1 cellular context compared by ENCODE assay signal in genomic region chr19:18417250-18418033, GRCh38.
TF ChIP-seq lines count a peak whose summit lies in the region.

No MANE protein-coding gene starts in this region.

TF ChIP-seq in K562, 482 proteins besides CTCF, POLR2A, EP300 and RAD21 (continues in another document):
- peak; percentile 32; the same call in 1 of the 2 replicates for TF ChIP-seq FOSL1 (tag; conservative IDR thresholded peaks at IDR 0.05)
- TF ChIP-seq CHAMP1 (IDR thresholded peaks at IDR 0.05) = no peak
- no peak for TF ChIP-seq SAFB (IDR thresholded peaks at IDR 0.05; ENCODE audit: borderline replicate concordance, low read depth, low read length)
- TF ChIP-seq ZBTB12 (CRISPR knock-in tag; IDR thresholded peaks at IDR 0.05) = 0 out of 2 replicates have a peak, but pooled peaks have one; percentile 52
- peak; percentile 68 for TF ChIP-seq HMGN3 (IDR thresholded peaks at IDR 0.05; ENCODE audit: borderline replicate concordance, extremely low read depth, insufficient read length, low read depth, low read length)
- peak in 1 of 2 experiments; percentile 33; a peak in 1 of 4 replicates for TF ChIP-seq TRIM24 (IDR thresholded peaks at IDR 0.05)
- TF ChIP-seq JUN (IDR thresholded peaks at IDR 0.05; ENCODE audit: borderline replicate concordance, low read depth, low read length) = no peak
- TF ChIP-seq JUN (CRISPR knock-in tag; IDR thresholded peaks at IDR 0.05; ENCODE audit: borderline replicate concordance) = 0 out of 2 replicates have a peak, but pooled peaks have one; percentile 46
- no peak for TF ChIP-seq RBM17 (IDR thresholded peaks at IDR 0.05; ENCODE audit: borderline replicate concordance, low read depth, low read length)
- TF ChIP-seq RREB1 (CRISPR knock-in tag; IDR thresholded peaks at IDR 0.05) = peak; percentile 67; the same call in 1 of the 2 replicates
- TF ChIP-seq MYNN (IDR thresholded peaks at IDR 0.05) = no peak
- TF ChIP-seq MYNN (CRISPR knock-in tag; IDR thresholded peaks at IDR 0.05) = no peak
- TF ChIP-seq XRCC4 (IDR thresholded peaks at IDR 0.05; ENCODE audit: extremely low read depth, insufficient read depth, insufficient read length) = no peak
- peak; percentile 46 for TF ChIP-seq RBM25 (IDR thresholded peaks at IDR 0.05; ENCODE audit: low read depth, low read length, severe bottlenecking)
- no peak for TF ChIP-seq GTF3C2 (IDR thresholded peaks at IDR 0.05; ENCODE audit: borderline replicate concordance, extremely low read depth, insufficient read length)
- 0 out of 2 replicates have a peak, but pooled peaks have one; percentile 65 for TF ChIP-seq GTF2E2 (tag; IDR thresholded peaks at IDR 0.05)
- 0 out of 2 replicates have a peak, but pooled peaks have one; percentile 30 for TF ChIP-seq ATF4 (CRISPR knock-in tag; IDR thresholded peaks at IDR 0.05)
- TF ChIP-seq CHD4 (IDR thresholded peaks at IDR 0.05; ENCODE audit: insufficient read depth, insufficient replicate concordance, low read depth, low read length, poor library complexity, severe bottlenecking) = peak; percentile 17
- peak; percentile 84 for TF ChIP-seq CCNT2 (IDR thresholded peaks at IDR 0.05; ENCODE audit: borderline replicate concordance, extremely low read depth, insufficient read length, low read depth, low read length)
- peak; percentile 11 to 16; a peak in 1 of 4 replicates for TF ChIP-seq FOXA3 (CRISPR knock-in tag; conservative IDR thresholded peaks at IDR 0.05 in 1 of 2, IDR thresholded peaks at IDR 0.05 in 1 of 2)
- TF ChIP-seq ZBTB11 (CRISPR knock-in tag; IDR thresholded peaks at IDR 0.05) = peak; percentile 57 to 97 (median 83); a peak in 5 of 6 replicates
- no peak for TF ChIP-seq ZNF77 (CRISPR knock-in tag; IDR thresholded peaks at IDR 0.05)
- peak; percentile 86 for TF ChIP-seq POLR2G (IDR thresholded peaks at IDR 0.05; ENCODE audit: low read depth, low read length)
- TF ChIP-seq HNRNPH1 (optimal IDR thresholded peaks at IDR 0.05; ENCODE audit: low read depth, low read length) = no peak
- no peak for TF ChIP-seq ZFPM2 (CRISPR knock-in tag; IDR thresholded peaks at IDR 0.05)
- TF ChIP-seq NCOA2 (IDR thresholded peaks at IDR 0.05; ENCODE audit: partially characterized antibody in 2 of 2) = no peak
- no peak; the same call in 1 of the 2 replicates for TF ChIP-seq USF1 (CRISPR knock-in tag; IDR thresholded peaks at IDR 0.05)
- TF ChIP-seq ZNF76 (CRISPR knock-in tag; IDR thresholded peaks at IDR 0.05; ENCODE audit: borderline replicate concordance) = 0 out of 2 replicates have a peak, but pooled peaks have one; percentile 68
- TF ChIP-seq ZKSCAN1 (IDR thresholded peaks at IDR 0.05; ENCODE audit: low read depth, low read length) = peak; percentile 94
- TF ChIP-seq HEY1 (CRISPR knock-in tag; IDR thresholded peaks at IDR 0.05; ENCODE audit: borderline replicate concordance) = no peak
- TF ChIP-seq REST (CRISPR knock-in tag; IDR thresholded peaks at IDR 0.05; ENCODE audit: low read depth) = 0 out of 2 replicates have a peak, but pooled peaks have one; percentile 45
- TF ChIP-seq SRSF3 (IDR thresholded peaks at IDR 0.05; ENCODE audit: insufficient read depth, low read length) = peak; percentile 87; the same call in 1 of the 2 replicates
- peak; percentile 4 for TF ChIP-seq PCBP1 (IDR thresholded peaks at IDR 0.05; ENCODE audit: low read depth, low read length, poor library complexity, severe bottlenecking)
